22 cellular contexts compared by ENCODE assay signal in genomic region chr11:74980627-74981026, GRCh38. TPM values are rescaled to one million over a fixed set of nuclear protein-coding genes. Genes with fewer than 3 reads are reported as not detected.
DNase-seq lines count a peak whose midpoint lies in the region; ATAC-seq, FAIRE-seq and TF ChIP-seq lines count a peak whose summit lies in the region.
"Had no signal": no experiment of that assay in that cellular context is flagged by ENCODE, and none has a peak within 500 bp of the region (broad histone marks: within the 10 kb centered on the region; RNA-seq: fewer than 3 reads in every experiment).

No MANE protein-coding gene starts in this region.

- DNase-seq in Right ventricle myocardium superior (no peak), cardiac septum (ENCODE audit: low spot score) (no peak), NB4 (ENCODE audit: low read depth) (peak; percentile 12), endodermal cell (no peak), NCI-H146 treated with DMSO at 0.1 percent for 48 hours (lab: John Stamatoyannopoulos, UW; ENCODE audit: unreplicated experiment) (no peak), GM19239 (ENCODE audit: insufficient read length, low spot score) (no peak)
- DNase-seq: Calu3; CD4-positive, CD25-positive, alpha-beta regulatory T cell; DMS79; HFFc6; KG1; MM.1S; NCI-H1436 treated with DMSO at 0.1 percent for 48 hours; NCI-H2081 treated with DMSO at 0.1 percent for 48 hours; NCI-H226; NCI-H69; NK-92 treated with Interleukin-12 subunit alpha and Interleukin-12 subunit beta, amount 100 ng/mL, for 24 hours; PC-9; SK-N-SH had no signal

- WGBS in endodermal cell (ENCODE audit: insufficient coverage in 1 of 2, insufficient read length in 1 of 2), 2 experiments, result 92 to 100% methylated on average over 2 of the region's 2 CpGs

- no peak overlapping the region for H3K9ac ChIP-seq in endodermal cell (ENCODE audit: extremely low read depth, low read length, poor library complexity, severe bottlenecking)
- H3K9ac ChIP-seq: SK-N-SH had no signal

- intact Hi-C loops in Right ventricle myocardium superior (cut with DNase I) (no loop called here), cardiac septum (cut with DNase I) (no loop called here)

- H3K4me1 Mint-ChIP-seq in activated T-helper 17 cell treated with anti-CD3 and anti-CD28 coated beads, Interleukin-2, amount 50 U/mL, for 72 hours, result no peaks in the 10 kb centered on the region
- no peaks in the 10 kb centered on the region for H3K4me1 Mint-ChIP-seq in endodermal cell
- H3K4me1 Mint-ChIP-seq: CD4-positive, CD25-positive, alpha-beta regulatory T cell; GM23338 had no signal

- no peaks in the 10 kb centered on the region for H3K27me3 ChIP-seq in endodermal cell (ENCODE audit: control insufficient read depth, insufficient read depth, low read length, poor library complexity, severe bottlenecking)

- no peaks in the 10 kb centered on the region for H3K4me1 ChIP-seq in endodermal cell (ENCODE audit: control insufficient read depth, insufficient read depth, low read length)

- H3K27me3 Mint-ChIP-seq in activated T-helper 17 cell treated with anti-CD3 and anti-CD28 coated beads, Interleukin-2, amount 50 U/mL, for 72 hours, result no peaks in the 10 kb centered on the region
- no peaks in the 10 kb centered on the region for H3K27me3 Mint-ChIP-seq in endodermal cell (ENCODE audit: insufficient read depth)
- H3K27me3 Mint-ChIP-seq: CD4-positive, CD25-positive, alpha-beta regulatory T cell had no signal

- H3K36me3 ChIP-seq in endodermal cell (ENCODE audit: control insufficient read depth, insufficient read depth, low read length), result peaks cover 39% of the 10 kb centered on the region

- no peak for FAIRE-seq in GM19239 (lab: Jason Lieb, UNC)

- peak overlapping the region; percentile 25 for H3K27ac Mint-ChIP-seq in activated T-helper 17 cell treated with anti-CD3 and anti-CD28 coated beads, Interleukin-2, amount 50 U/mL, for 72 hours
- H3K27ac Mint-ChIP-seq in endodermal cell, result no peak overlapping the region
- H3K27ac Mint-ChIP-seq: GM23338, HFFc6 had no signal

- H3K9me3 Mint-ChIP-seq in activated T-helper 17 cell treated with anti-CD3 and anti-CD28 coated beads, Interleukin-2, amount 50 U/mL, for 72 hours, result no peaks in the 10 kb centered on the region
- H3K9me3 Mint-ChIP-seq in endodermal cell, result no peaks in the 10 kb centered on the region
- H3K9me3 Mint-ChIP-seq: CD4-positive, CD25-positive, alpha-beta regulatory T cell; GM23338; HFFc6 had no signal

- ATAC-seq in Right ventricle myocardium superior (ENCODE audit: poor library complexity) (peak; percentile 38), GM19397 (IDR thresholded peaks at IDR 0.05; ENCODE audit: unreplicated experiment) (no peak)
- ATAC-seq in activated T-helper 17 cell treated with anti-CD3 and anti-CD28 coated beads, Interleukin-2, amount 50 U/mL, for 72 hours (replicated peaks), result no peak
- ATAC-seq: GM23338 had no signal

- no peaks in the 10 kb centered on the region for H3K9me3 ChIP-seq in endodermal cell (ENCODE audit: control insufficient read depth, low read length)
- H3K9me3 ChIP-seq: SK-N-SH had no signal

- no peak for TF ChIP-seq POLR2A in NB4 (IDR thresholded peaks at IDR 0.05; ENCODE audit: extremely low read depth, insufficient read length)

- H3K4me3 ChIP-seq in NB4 (ENCODE audit: low read depth, low read length) (no peak overlapping the region), endodermal cell (ENCODE audit: low read length) (no peak overlapping the region)
- H3K4me3 ChIP-seq: GM23338, PC-9 had no signal

- H3K36me3 Mint-ChIP-seq in activated T-helper 17 cell treated with anti-CD3 and anti-CD28 coated beads, Interleukin-2, amount 50 U/mL, for 72 hours (ENCODE audit: low read depth), result peaks cover 50% of the 10 kb centered on the region
- peaks cover 18% of the 10 kb centered on the region for H3K36me3 Mint-ChIP-seq in endodermal cell (ENCODE audit: low read depth)

- no peak overlapping the region for H3K27ac ChIP-seq in endodermal cell (ENCODE audit: low read depth, low read length)
- H3K27ac ChIP-seq: PC-9 had no signal

- H3K4me3 Mint-ChIP-seq in activated T-helper 17 cell treated with anti-CD3 and anti-CD28 coated beads, Interleukin-2, amount 50 U/mL, for 72 hours, result no peak overlapping the region
- H3K4me3 Mint-ChIP-seq in endodermal cell, result no peak overlapping the region
- H3K4me3 Mint-ChIP-seq: CD4-positive, CD25-positive, alpha-beta regulatory T cell; GM23338; HFFc6 had no signal

- TF ChIP-seq CTCF in NB4 (IDR thresholded peaks at IDR 0.05; ENCODE audit: low read depth, low read length), result no peak
- no peak for TF ChIP-seq CTCF in endodermal cell (conservative IDR thresholded peaks at IDR 0.05)

RNA-seq across cellular contexts. Expression of gene NEU3, which starts 8.1 kb away (rescaled TPM):
- total RNA-seq in Right ventricle myocardium superior, result 3.5 TPM
- total RNA-seq in cardiac septum, result 9.3 TPM
- 10 to 100 TPM; 19.5 to 26.4 TPM for total RNA-seq in activated T-helper 17 cell treated with anti-CD3 and anti-CD28 coated beads, Interleukin-2, amount 50 U/mL, for 72 hours
- 10 to 100 TPM in 1 of 2 donors, 1 to 10 TPM in 1; 9.1 to 10.8 TPM for total RNA-seq in endodermal cell
- polyA plus RNA-seq in endodermal cell (2013, experiment 1 of 2), result 7.7 TPM
- 7.0 TPM for polyA plus RNA-seq in endodermal cell (2013, experiment 2 of 2)

RNA-seq across cellular contexts. Expression of gene SPCS2, which starts 31.6 kb away (rescaled TPM):
- total RNA-seq in Right ventricle myocardium superior, result 98.4 TPM
- 86.9 TPM for total RNA-seq in cardiac septum
- total RNA-seq in activated T-helper 17 cell treated with anti-CD3 and anti-CD28 coated beads, Interleukin-2, amount 50 U/mL, for 72 hours, result 100 to 1,000 TPM; 143 to 195 TPM
- 100 to 1,000 TPM; 131 to 141 TPM for total RNA-seq in endodermal cell
- 228 TPM for polyA plus RNA-seq in endodermal cell (2013, experiment 1 of 2)
- polyA plus RNA-seq in endodermal cell (2013, experiment 2 of 2), result 200 TPM

RNA-seq across cellular contexts. Expression of gene XRRA1, which starts 31.7 kb away (rescaled TPM):
- total RNA-seq in Right ventricle myocardium superior (5.3 TPM), cardiac septum (5.2 TPM), endodermal cell (1 to 10 TPM; 7.2 to 9.0 TPM)
- total RNA-seq in activated T-helper 17 cell treated with anti-CD3 and anti-CD28 coated beads, Interleukin-2, amount 50 U/mL, for 72 hours, result 10 to 100 TPM; 30.1 to 41.0 TPM
- 7.6 TPM for polyA plus RNA-seq in endodermal cell (2013, experiment 1 of 2)
- polyA plus RNA-seq in endodermal cell (2013, experiment 2 of 2), result 7.2 TPM
